ENCODE assay signal across 1 cellular context in genomic region chr12:96035283-96036236, GRCh38.
TF ChIP-seq lines count a peak whose summit lies in the region.

TSS of gene LTA4H (minus strand) at chr12:96035587. CDS start at chr12:96035519, 68 bp downstream.

TF ChIP-seq in K562, 482 proteins besides CTCF, POLR2A, EP300 and RAD21 (continued from another document and continues in another):
- TF ChIP-seq ARID1B (IDR thresholded peaks at IDR 0.05) (no peak; the same call in 1 of the 2 replicates), SFPQ (IDR thresholded peaks at IDR 0.05; ENCODE audit: low read depth, low read length) (no peak), ZNF354B (CRISPR knock-in tag; IDR thresholded peaks at IDR 0.05) (no peak), CAMTA2 (CRISPR knock-in tag; conservative IDR thresholded peaks at IDR 0.05) (no peak), SMAD4 (CRISPR knock-in tag; conservative IDR thresholded peaks at IDR 0.05) (no peak), ZBTB5 (IDR thresholded peaks at IDR 0.05) (peak; percentile 53; the same call in 1 of the 2 replicates), ZBTB33 (CRISPR knock-in tag; IDR thresholded peaks at IDR 0.05) (no peak), RBM34 (IDR thresholded peaks at IDR 0.05; ENCODE audit: borderline replicate concordance, insufficient read depth, low read length) (no peak), HDGF (IDR thresholded peaks at IDR 0.05) (peak; percentile 38; the same call in 1 of the 2 replicates), CHD2 (IDR thresholded peaks at IDR 0.05; ENCODE audit: low read depth, low read length) (peak; percentile 56), NFIC (IDR thresholded peaks at IDR 0.05) (peak; percentile 76), GTF2A2 (tag; IDR thresholded peaks at IDR 0.05) (no peak), MCM5 (IDR thresholded peaks at IDR 0.05; ENCODE audit: low read depth) (no peak), ZBTB8A (IDR thresholded peaks at IDR 0.05; ENCODE audit: partially characterized antibody) (peak; percentile 78), TRIM25 (IDR thresholded peaks at IDR 0.05; ENCODE audit: borderline replicate concordance) (peak; percentile 80; the same call in 1 of the 2 replicates), SP1 (CRISPR knock-in tag; IDR thresholded peaks at IDR 0.05) (peak; percentile 76; the same call in 1 of the 2 replicates), KDM5B (IDR thresholded peaks at IDR 0.05; ENCODE audit: insufficient replicate concordance, low read depth, low read length) (peak; percentile 69), JUND (IDR thresholded peaks at IDR 0.05; ENCODE audit: borderline replicate concordance, low read depth, low read length) (no peak), JUND (tag; IDR thresholded peaks at IDR 0.05; ENCODE audit: borderline replicate concordance, low read depth, low read length) (peak; percentile 33; the same call in 2 of the 3 replicates), BCLAF1 (IDR thresholded peaks at IDR 0.05; ENCODE audit: borderline replicate concordance in 1 of 2, control insufficient read depth in 1 of 2, low read depth in 2 of 2, low read length in 1 of 2) (no peak), ZFX (CRISPR knock-in tag; IDR thresholded peaks at IDR 0.05) (no peak; the same call in 1 of the 2 replicates), SMARCE1 (IDR thresholded peaks at IDR 0.05) (no peak), ZNF146 (CRISPR knock-in tag; IDR thresholded peaks at IDR 0.05; ENCODE audit: unreplicated experiment) (no peak), CBFA2T3 (IDR thresholded peaks at IDR 0.05) (no peak), TARDBP (IDR thresholded peaks at IDR 0.05) (peak; percentile 45; the same call in 1 of the 2 replicates), ESRRA (IDR thresholded peaks at IDR 0.05; ENCODE audit: borderline replicate concordance, low read depth) (peak; percentile 31; the same call in 1 of the 2 replicates), RFX5 (IDR thresholded peaks at IDR 0.05; ENCODE audit: low read depth, low read length) (peak; percentile 67; the same call in 1 of the 2 replicates), HMG20A (CRISPR knock-in tag; conservative IDR thresholded peaks at IDR 0.05) (no peak), ELF4 (CRISPR knock-in tag; IDR thresholded peaks at IDR 0.05) (peak; percentile 66; the same call in 1 of the 2 replicates), DACH1 (IDR thresholded peaks at IDR 0.05; ENCODE audit: partially characterized antibody) (no peak), ZBTB11 (CRISPR knock-in tag; IDR thresholded peaks at IDR 0.05) (peak in 1 of 3 experiments; percentile 63; a peak in 2 of 6 replicates), HDAC6 (IDR thresholded peaks at IDR 0.05; ENCODE audit: low read depth, low read length) (peak; percentile 39; the same call in 1 of the 2 replicates), MYBL2 (IDR thresholded peaks at IDR 0.05; ENCODE audit: low read depth) (no peak), MYBL2 (CRISPR knock-in tag; IDR thresholded peaks at IDR 0.05; ENCODE audit: borderline replicate concordance) (no peak), ZNF639 (CRISPR knock-in tag; conservative IDR thresholded peaks at IDR 0.05 in 1 of 2, IDR thresholded peaks at IDR 0.05 in 1 of 2) (no peak), NR2C1 (IDR thresholded peaks at IDR 0.05) (no peak), NR2C1 (tag; IDR thresholded peaks at IDR 0.05) (peak; percentile 74), HBP1 (CRISPR knock-in tag; IDR thresholded peaks at IDR 0.05) (peak; percentile 58; the same call in 1 of the 2 replicates), SAFB2 (IDR thresholded peaks at IDR 0.05; ENCODE audit: borderline replicate concordance, low read depth, low read length, severe bottlenecking) (no peak), SMC3 (conservative IDR thresholded peaks at IDR 0.05; ENCODE audit: insufficient read depth, low read depth, low read length) (no peak), FOXM1 (IDR thresholded peaks at IDR 0.05; ENCODE audit: low read depth) (0 out of 2 replicates have a peak, but pooled peaks have one; percentile 15), FOXM1 (CRISPR knock-in tag; IDR thresholded peaks at IDR 0.05; ENCODE audit: low read depth) (no peak)
